Comparison of ENCODE assay signal across 29 cellular contexts in genomic region chr17:45753645-45754225, GRCh38. TPM values are rescaled to one million over a fixed set of nuclear protein-coding genes. Genes with fewer than 3 reads are reported as not detected.
"Had no signal": no experiment of that assay in that cellular context is flagged by ENCODE, and none has a peak within 500 bp of the region (broad histone marks: within the 10 kb centered on the region; RNA-seq: fewer than 3 reads in every experiment).

No MANE protein-coding gene starts in this region.

- DNase-seq: colonic mucosa; dermis blood vessel endothelial cell; effector memory CD4-positive, alpha-beta T cell; esophagus squamous epithelium; foreskin melanocyte; glutamatergic neuron; heart right ventricle; hippocampal formation; kidney glomerular epithelial cell; left colon; left ventricle myocardium inferior; lower lobe of right lung; mucosa of descending colon; naive B cell; retina; right lobe of liver; stimulated activated CD4-positive, alpha-beta T cell treated with anti-CD3 and anti-CD28 coated beads, Interleukin-2, amount 100 ng/mL, for 24 hours; stimulated activated CD4-positive, alpha-beta T cell treated with anti-CD3 and anti-CD28 coated beads, Interleukin-4, amount 100 ng/mL, for 24 hours; stimulated activated naive CD4-positive, alpha-beta T cell treated with Interleukin-2 at 50 U/mL for 16 hours; stomach; thyroid gland had no signal

- ATAC-seq: heart right ventricle; left colon; lower lobe of right lung; mucosa of descending colon; natural killer cell treated with Interleukin-12 subunit alpha and Interleukin-12 subunit beta and Interleukin-15 and Interleukin-18, amount 100 ng/mL, for 72 hours; right lobe of liver; stimulated activated effector memory CD8-positive, alpha-beta T cell treated with anti-CD3 and anti-CD28 coated beads, Interleukin-12 subunit alpha, Interleukin-12 subunit beta, amount 100 ng/mL, for 72 hours had no signal

- H3K27ac ChIP-seq: colonic mucosa, esophagus squamous epithelium, heart right ventricle, left ventricle myocardium inferior, lower lobe of right lung, right lobe of liver, stomach, thyroid gland had no signal

- H3K9me3 ChIP-seq: colonic mucosa, esophagus squamous epithelium, heart right ventricle, left ventricle myocardium inferior, lower lobe of right lung, mucosa of descending colon, right lobe of liver, stomach, thyroid gland had no signal

- H3K27me3 ChIP-seq: colonic mucosa, right lobe of liver, thyroid gland had no signal

- H3K4me3 ChIP-seq: colonic mucosa, esophagus squamous epithelium, heart right ventricle, left ventricle myocardium inferior, lower lobe of right lung, mucosa of descending colon, right lobe of liver, smooth muscle cell, stomach, thyroid gland had no signal

- H3K36me3 ChIP-seq: colonic mucosa, esophagus squamous epithelium, heart right ventricle, left ventricle myocardium inferior, lower lobe of right lung, right lobe of liver, stomach, thyroid gland had no signal

- H3K4me1 ChIP-seq: colonic mucosa, esophagus squamous epithelium, heart right ventricle, left ventricle myocardium inferior, lower lobe of right lung, right lobe of liver, stomach, thyroid gland had no signal

RNA-seq across cellular contexts. Expression of gene CRHR1, which starts 30.4 kb away (rescaled TPM):
- total RNA-seq: chondrocyte; colonic mucosa; dermis blood vessel endothelial cell; endothelial cell of umbilical vein; epithelial cell of proximal tubule; esophagus squamous epithelium; left colon; left ventricle myocardium inferior; lower lobe of right lung; mucosa of descending colon; natural killer cell treated with Interleukin-12 subunit alpha and Interleukin-12 subunit beta and Interleukin-15 and Interleukin-18, amount 100 ng/mL, for 72 hours; osteocyte; pulmonary artery endothelial cell; right lobe of liver; stomach; thyroid gland had no signal
- polyA plus RNA-seq: endothelial cell of umbilical vein, heart right ventricle, smooth muscle cell, stomach had no signal
